ENCODE assay signal across 1 cellular context in the genomic region with DNA sequence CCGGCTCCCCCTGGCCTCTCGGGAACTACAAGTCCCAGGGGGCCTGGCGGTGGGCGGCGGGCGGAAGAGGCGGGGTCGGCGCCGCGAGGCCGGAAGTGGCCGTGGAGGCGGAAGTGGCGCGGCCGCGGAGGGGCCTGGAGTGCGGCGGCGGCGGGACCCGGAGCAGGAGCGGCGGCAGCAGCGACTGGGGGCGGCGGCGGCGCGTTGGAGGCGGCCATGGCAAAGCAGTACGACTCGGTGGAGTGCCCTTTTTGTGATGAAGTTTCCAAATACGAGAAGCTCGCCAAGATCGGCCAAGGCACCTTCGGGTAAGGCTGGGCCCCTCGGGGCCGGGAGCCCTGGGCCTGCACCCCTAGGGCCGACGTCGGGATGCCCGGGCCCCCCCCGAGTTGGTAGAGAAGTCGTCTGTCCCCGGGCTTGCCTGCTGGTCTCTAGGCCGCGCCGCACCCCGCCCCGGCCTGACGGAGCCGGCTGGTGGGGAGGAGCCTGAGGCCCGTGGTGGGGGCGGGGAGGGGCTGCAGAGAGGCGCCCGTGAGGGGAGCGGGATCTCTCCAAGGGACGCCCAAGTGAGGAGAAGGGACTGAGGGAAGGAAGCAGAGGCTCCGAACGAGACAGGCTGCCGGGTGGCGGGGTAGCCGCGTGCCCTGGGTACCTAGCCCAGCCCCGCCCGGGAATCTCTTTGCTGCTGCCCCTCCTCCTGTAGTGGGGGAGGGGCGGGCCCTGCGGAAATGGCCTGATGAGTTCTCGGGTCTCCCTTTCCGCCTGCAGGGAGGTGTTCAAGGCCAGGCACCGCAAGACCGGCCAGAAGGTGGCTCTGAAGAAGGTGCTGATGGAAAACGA.
TF ChIP-seq lines count a peak whose summit lies in the region.

A gene (plus strand): TSS at position 102 of the 840 bp plus-strand sequence. CDS start 115 bp downstream, at position 217.

TF ChIP-seq in K562, 482 proteins besides CTCF, POLR2A, EP300 and RAD21 (continued from another document and continues in another):
- TF ChIP-seq, protein P1, sequence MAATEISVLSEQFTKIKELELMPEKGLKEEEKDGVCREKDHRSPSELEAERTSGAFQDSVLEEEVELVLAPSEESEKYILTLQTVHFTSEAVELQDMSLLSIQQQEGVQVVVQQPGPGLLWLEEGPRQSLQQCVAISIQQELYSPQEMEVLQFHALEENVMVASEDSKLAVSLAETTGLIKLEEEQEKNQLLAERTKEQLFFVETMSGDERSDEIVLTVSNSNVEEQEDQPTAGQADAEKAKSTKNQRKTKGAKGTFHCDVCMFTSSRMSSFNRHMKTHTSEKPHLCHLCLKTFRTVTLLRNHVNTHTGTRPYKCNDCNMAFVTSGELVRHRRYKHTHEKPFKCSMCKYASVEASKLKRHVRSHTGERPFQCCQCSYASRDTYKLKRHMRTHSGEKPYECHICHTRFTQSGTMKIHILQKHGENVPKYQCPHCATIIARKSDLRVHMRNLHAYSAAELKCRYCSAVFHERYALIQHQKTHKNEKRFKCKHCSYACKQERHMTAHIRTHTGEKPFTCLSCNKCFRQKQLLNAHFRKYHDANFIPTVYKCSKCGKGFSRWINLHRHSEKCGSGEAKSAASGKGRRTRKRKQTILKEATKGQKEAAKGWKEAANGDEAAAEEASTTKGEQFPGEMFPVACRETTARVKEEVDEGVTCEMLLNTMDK (IDR thresholded peaks at IDR 0.05; ENCODE audit: borderline replicate concordance, insufficient read depth, low read depth, low read length, poor library complexity, severe bottlenecking), result peak; percentile 64
- 0 out of 2 replicates have a peak, but pooled peaks have one; percentile 10 for TF ChIP-seq NCOR1 (IDR thresholded peaks at IDR 0.05)
- TF ChIP-seq, protein P2, sequence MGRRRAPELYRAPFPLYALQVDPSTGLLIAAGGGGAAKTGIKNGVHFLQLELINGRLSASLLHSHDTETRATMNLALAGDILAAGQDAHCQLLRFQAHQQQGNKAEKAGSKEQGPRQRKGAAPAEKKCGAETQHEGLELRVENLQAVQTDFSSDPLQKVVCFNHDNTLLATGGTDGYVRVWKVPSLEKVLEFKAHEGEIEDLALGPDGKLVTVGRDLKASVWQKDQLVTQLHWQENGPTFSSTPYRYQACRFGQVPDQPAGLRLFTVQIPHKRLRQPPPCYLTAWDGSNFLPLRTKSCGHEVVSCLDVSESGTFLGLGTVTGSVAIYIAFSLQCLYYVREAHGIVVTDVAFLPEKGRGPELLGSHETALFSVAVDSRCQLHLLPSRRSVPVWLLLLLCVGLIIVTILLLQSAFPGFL (CRISPR knock-in tag; IDR thresholded peaks at IDR 0.05), result 0 out of 2 replicates have a peak, but pooled peaks have one; percentile 18
- peak; percentile 95 for TF ChIP-seq TGIF2 (CRISPR knock-in tag; IDR thresholded peaks at IDR 0.05)
- TF ChIP-seq KDM4B (IDR thresholded peaks at IDR 0.05; ENCODE audit: borderline replicate concordance in 2 of 2, low read depth in 1 of 2), result 0 out of 4 replicates have a peak, but pooled peaks of 1 of the 2 experiments have one; percentile 48
- TF ChIP-seq ILF3 (IDR thresholded peaks at IDR 0.05; ENCODE audit: borderline replicate concordance), result no peak
- no peak for TF ChIP-seq SMAD3 (CRISPR knock-in tag; conservative IDR thresholded peaks at IDR 0.05)
- TF ChIP-seq ETV5 (CRISPR knock-in tag; IDR thresholded peaks at IDR 0.05; ENCODE audit: low read depth), result no peak
- peak; percentile 72 for TF ChIP-seq RBM39 (optimal IDR thresholded peaks at IDR 0.05; ENCODE audit: low read depth, low read length)
- TF ChIP-seq CREM (IDR thresholded peaks at IDR 0.05; ENCODE audit: low read depth), result peak; percentile 73
- TF ChIP-seq SAP30 (IDR thresholded peaks at IDR 0.05; ENCODE audit: borderline replicate concordance, insufficient read depth, low read depth, low read length, poor library complexity, severe bottlenecking), result peak; percentile 54
- TF ChIP-seq MEIS2 (IDR thresholded peaks at IDR 0.05; ENCODE audit: partially characterized antibody), result peak; percentile 85
- no peak for TF ChIP-seq TEAD1 (CRISPR knock-in tag; IDR thresholded peaks at IDR 0.05)
- TF ChIP-seq, protein P3, sequence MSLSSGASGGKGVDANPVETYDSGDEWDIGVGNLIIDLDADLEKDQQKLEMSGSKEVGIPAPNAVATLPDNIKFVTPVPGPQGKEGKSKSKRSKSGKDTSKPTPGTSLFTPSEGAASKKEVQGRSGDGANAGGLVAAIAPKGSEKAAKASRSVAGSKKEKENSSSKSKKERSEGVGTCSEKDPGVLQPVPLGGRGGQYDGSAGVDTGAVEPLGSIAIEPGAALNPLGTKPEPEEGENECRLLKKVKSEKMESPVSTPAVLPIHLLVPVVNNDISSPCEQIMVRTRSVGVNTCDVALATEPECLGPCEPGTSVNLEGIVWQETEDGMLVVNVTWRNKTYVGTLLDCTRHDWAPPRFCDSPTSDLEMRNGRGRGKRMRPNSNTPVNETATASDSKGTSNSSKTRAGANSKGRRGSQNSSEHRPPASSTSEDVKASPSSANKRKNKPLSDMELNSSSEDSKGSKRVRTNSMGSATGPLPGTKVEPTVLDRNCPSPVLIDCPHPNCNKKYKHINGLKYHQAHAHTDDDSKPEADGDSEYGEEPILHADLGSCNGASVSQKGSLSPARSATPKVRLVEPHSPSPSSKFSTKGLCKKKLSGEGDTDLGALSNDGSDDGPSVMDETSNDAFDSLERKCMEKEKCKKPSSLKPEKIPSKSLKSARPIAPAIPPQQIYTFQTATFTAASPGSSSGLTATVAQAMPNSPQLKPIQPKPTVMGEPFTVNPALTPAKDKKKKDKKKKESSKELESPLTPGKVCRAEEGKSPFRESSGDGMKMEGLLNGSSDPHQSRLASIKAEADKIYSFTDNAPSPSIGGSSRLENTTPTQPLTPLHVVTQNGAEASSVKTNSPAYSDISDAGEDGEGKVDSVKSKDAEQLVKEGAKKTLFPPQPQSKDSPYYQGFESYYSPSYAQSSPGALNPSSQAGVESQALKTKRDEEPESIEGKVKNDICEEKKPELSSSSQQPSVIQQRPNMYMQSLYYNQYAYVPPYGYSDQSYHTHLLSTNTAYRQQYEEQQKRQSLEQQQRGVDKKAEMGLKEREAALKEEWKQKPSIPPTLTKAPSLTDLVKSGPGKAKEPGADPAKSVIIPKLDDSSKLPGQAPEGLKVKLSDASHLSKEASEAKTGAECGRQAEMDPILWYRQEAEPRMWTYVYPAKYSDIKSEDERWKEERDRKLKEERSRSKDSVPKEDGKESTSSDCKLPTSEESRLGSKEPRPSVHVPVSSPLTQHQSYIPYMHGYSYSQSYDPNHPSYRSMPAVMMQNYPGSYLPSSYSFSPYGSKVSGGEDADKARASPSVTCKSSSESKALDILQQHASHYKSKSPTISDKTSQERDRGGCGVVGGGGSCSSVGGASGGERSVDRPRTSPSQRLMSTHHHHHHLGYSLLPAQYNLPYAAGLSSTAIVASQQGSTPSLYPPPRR (CRISPR knock-in tag; IDR thresholded peaks at IDR 0.05; ENCODE audit: borderline replicate concordance), result no peak
- no peak for TF ChIP-seq PTBP1 (IDR thresholded peaks at IDR 0.05; ENCODE audit: low read depth, low read length)
- TF ChIP-seq KDM2B (CRISPR knock-in tag; IDR thresholded peaks at IDR 0.05), result no peak
- TF ChIP-seq MTA2 (IDR thresholded peaks at IDR 0.05; ENCODE audit: low read depth), result no peak
- TF ChIP-seq GATAD2B (IDR thresholded peaks at IDR 0.05; ENCODE audit: borderline replicate concordance), result peak; percentile 90
- 0 out of 2 replicates have a peak, but pooled peaks have one; percentile 41 for TF ChIP-seq TAF7 (tag; IDR thresholded peaks at IDR 0.05)
- TF ChIP-seq, protein P4, sequence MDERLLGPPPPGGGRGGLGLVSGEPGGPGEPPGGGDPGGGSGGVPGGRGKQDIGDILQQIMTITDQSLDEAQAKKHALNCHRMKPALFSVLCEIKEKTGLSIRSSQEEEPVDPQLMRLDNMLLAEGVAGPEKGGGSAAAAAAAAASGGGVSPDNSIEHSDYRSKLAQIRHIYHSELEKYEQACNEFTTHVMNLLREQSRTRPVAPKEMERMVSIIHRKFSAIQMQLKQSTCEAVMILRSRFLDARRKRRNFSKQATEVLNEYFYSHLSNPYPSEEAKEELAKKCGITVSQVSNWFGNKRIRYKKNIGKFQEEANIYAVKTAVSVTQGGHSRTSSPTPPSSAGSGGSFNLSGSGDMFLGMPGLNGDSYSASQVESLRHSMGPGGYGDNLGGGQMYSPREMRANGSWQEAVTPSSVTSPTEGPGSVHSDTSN (CRISPR knock-in tag; IDR thresholded peaks at IDR 0.05; ENCODE audit: low read depth), result no peak
- TF ChIP-seq, protein P4 (tag; conservative IDR thresholded peaks at IDR 0.05; ENCODE audit: low read depth), result 0 out of 2 replicates have a peak, but pooled peaks have one; percentile 54
- TF ChIP-seq RBM25 (IDR thresholded peaks at IDR 0.05; ENCODE audit: low read depth, low read length, severe bottlenecking), result no peak
- peak; percentile 57 for TF ChIP-seq NEUROD1 (IDR thresholded peaks at IDR 0.05; ENCODE audit: borderline replicate concordance, low read depth, low read length, partially characterized antibody)
- TF ChIP-seq ZNF124 (CRISPR knock-in tag; IDR thresholded peaks at IDR 0.05), result no peak
- TF ChIP-seq WHSC1 (IDR thresholded peaks at IDR 0.05; ENCODE audit: low read length), result no peak
- TF ChIP-seq, protein P5, sequence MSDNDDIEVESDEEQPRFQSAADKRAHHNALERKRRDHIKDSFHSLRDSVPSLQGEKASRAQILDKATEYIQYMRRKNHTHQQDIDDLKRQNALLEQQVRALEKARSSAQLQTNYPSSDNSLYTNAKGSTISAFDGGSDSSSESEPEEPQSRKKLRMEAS (CRISPR knock-in tag; IDR thresholded peaks at IDR 0.05), result peak; percentile 20; the same call in 1 of the 2 replicates
- TF ChIP-seq, protein P6, sequence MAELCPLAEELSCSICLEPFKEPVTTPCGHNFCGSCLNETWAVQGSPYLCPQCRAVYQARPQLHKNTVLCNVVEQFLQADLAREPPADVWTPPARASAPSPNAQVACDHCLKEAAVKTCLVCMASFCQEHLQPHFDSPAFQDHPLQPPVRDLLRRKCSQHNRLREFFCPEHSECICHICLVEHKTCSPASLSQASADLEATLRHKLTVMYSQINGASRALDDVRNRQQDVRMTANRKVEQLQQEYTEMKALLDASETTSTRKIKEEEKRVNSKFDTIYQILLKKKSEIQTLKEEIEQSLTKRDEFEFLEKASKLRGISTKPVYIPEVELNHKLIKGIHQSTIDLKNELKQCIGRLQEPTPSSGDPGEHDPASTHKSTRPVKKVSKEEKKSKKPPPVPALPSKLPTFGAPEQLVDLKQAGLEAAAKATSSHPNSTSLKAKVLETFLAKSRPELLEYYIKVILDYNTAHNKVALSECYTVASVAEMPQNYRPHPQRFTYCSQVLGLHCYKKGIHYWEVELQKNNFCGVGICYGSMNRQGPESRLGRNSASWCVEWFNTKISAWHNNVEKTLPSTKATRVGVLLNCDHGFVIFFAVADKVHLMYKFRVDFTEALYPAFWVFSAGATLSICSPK (IDR thresholded peaks at IDR 0.05; ENCODE audit: borderline replicate concordance), result no peak
- peak; percentile 44; the same call in 1 of the 2 replicates for TF ChIP-seq KLF1 (tag; IDR thresholded peaks at IDR 0.05)
- no peak for TF ChIP-seq STAT5A (IDR thresholded peaks at IDR 0.05; ENCODE audit: borderline replicate concordance, low read length)
- no peak for TF ChIP-seq PHB (CRISPR knock-in tag; IDR thresholded peaks at IDR 0.05)
- TF ChIP-seq PHF21A (IDR thresholded peaks at IDR 0.05; ENCODE audit: borderline replicate concordance, low read depth), result 0 out of 2 replicates have a peak, but pooled peaks have one; percentile 41
- TF ChIP-seq CREB1 (IDR thresholded peaks at IDR 0.05), result no peak
- no peak for TF ChIP-seq CREB1 (CRISPR knock-in tag; IDR thresholded peaks at IDR 0.05)
- peak in 1 of 2 experiments; percentile 72; a peak in 2 of 4 replicates for TF ChIP-seq TRIM24 (IDR thresholded peaks at IDR 0.05)
- TF ChIP-seq HSF4 (CRISPR knock-in tag; IDR thresholded peaks at IDR 0.05; ENCODE audit: borderline replicate concordance), result no peak
- TF ChIP-seq, protein P7, sequence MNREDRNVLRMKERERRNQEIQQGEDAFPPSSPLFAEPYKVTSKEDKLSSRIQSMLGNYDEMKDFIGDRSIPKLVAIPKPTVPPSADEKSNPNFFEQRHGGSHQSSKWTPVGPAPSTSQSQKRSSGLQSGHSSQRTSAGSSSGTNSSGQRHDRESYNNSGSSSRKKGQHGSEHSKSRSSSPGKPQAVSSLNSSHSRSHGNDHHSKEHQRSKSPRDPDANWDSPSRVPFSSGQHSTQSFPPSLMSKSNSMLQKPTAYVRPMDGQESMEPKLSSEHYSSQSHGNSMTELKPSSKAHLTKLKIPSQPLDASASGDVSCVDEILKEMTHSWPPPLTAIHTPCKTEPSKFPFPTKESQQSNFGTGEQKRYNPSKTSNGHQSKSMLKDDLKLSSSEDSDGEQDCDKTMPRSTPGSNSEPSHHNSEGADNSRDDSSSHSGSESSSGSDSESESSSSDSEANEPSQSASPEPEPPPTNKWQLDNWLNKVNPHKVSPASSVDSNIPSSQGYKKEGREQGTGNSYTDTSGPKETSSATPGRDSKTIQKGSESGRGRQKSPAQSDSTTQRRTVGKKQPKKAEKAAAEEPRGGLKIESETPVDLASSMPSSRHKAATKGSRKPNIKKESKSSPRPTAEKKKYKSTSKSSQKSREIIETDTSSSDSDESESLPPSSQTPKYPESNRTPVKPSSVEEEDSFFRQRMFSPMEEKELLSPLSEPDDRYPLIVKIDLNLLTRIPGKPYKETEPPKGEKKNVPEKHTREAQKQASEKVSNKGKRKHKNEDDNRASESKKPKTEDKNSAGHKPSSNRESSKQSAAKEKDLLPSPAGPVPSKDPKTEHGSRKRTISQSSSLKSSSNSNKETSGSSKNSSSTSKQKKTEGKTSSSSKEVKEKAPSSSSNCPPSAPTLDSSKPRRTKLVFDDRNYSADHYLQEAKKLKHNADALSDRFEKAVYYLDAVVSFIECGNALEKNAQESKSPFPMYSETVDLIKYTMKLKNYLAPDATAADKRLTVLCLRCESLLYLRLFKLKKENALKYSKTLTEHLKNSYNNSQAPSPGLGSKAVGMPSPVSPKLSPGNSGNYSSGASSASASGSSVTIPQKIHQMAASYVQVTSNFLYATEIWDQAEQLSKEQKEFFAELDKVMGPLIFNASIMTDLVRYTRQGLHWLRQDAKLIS (CRISPR knock-in tag; IDR thresholded peaks at IDR 0.05), result peak; percentile 15; the same call in 1 of the 2 replicates
- peak; percentile 19 for TF ChIP-seq POLR2B (IDR thresholded peaks at IDR 0.05; ENCODE audit: low read depth, partially characterized antibody)
- TF ChIP-seq, protein P8, sequence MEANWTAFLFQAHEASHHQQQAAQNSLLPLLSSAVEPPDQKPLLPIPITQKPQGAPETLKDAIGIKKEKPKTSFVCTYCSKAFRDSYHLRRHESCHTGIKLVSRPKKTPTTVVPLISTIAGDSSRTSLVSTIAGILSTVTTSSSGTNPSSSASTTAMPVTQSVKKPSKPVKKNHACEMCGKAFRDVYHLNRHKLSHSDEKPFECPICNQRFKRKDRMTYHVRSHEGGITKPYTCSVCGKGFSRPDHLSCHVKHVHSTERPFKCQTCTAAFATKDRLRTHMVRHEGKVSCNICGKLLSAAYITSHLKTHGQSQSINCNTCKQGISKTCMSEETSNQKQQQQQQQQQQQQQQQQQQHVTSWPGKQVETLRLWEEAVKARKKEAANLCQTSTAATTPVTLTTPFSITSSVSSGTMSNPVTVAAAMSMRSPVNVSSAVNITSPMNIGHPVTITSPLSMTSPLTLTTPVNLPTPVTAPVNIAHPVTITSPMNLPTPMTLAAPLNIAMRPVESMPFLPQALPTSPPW (CRISPR knock-in tag; IDR thresholded peaks at IDR 0.05), result peak; percentile 87
- TF ChIP-seq BDP1 (IDR thresholded peaks at IDR 0.05; ENCODE audit: insufficient read depth, insufficient read length), result no peak
